ENCODE assay signal across 25 cellular contexts in the genomic region with DNA sequence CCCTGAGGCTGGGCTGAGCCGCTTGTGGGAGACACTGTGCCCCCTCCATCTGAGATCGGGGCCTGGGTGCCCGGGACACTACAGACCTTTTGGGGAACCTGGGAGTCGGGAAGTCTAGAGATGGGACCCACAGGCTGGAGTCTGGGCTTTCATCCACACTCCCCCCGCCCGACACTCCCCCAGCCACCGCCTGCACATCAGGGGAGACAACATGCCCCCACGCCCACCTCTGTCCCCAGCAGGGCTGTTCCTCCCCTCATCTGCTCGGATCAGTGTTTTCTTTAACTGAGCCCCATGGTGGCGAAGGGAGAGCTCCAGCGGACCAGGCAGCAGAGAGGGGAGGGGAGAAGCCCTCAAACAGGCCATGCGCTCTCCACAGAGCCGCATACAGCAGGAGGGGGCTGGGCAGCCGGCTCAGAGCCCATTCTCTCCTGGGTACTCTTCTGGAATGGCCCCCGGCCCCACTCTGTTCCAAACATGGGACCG.
DNase-seq lines count a peak whose midpoint lies in the region; TF ChIP-seq lines count a peak whose summit lies in the region.
"Had no signal": no experiment of that assay in that cellular context is flagged by ENCODE, and none has a peak within 500 bp of the region (broad histone marks: within the 10 kb centered on the region; RNA-seq: fewer than 3 reads in every experiment).

No MANE protein-coding gene starts in this region.

- no peak overlapping the region for H2AFZ ChIP-seq in smooth muscle cell (ENCODE audit: low read depth)
- H2AFZ ChIP-seq: GM23248 had no signal

- peaks cover 2% of the 10 kb centered on the region for H3K27me3 Mint-ChIP-seq in endodermal cell (ENCODE audit: insufficient read depth)
- H3K27me3 Mint-ChIP-seq in activated naive CD4-positive, alpha-beta T cell treated with anti-CD3 and anti-CD28 coated beads for 36 hours (ENCODE audit: low read depth) = no peaks in the 10 kb centered on the region

- no peak overlapping the region for H3K27ac Mint-ChIP-seq in endodermal cell
- no peak overlapping the region for H3K27ac Mint-ChIP-seq in activated naive CD4-positive, alpha-beta T cell treated with anti-CD3 and anti-CD28 coated beads for 36 hours
- H3K27ac Mint-ChIP-seq: CD4-positive, CD25-positive, alpha-beta regulatory T cell had no signal

- H3K36me3 Mint-ChIP-seq in endodermal cell (ENCODE audit: low read depth) = no peaks in the 10 kb centered on the region
- no peaks in the 10 kb centered on the region for H3K36me3 Mint-ChIP-seq in activated naive CD4-positive, alpha-beta T cell treated with anti-CD3 and anti-CD28 coated beads for 36 hours (ENCODE audit: low read depth)
- H3K36me3 Mint-ChIP-seq: CD4-positive, CD25-positive, alpha-beta regulatory T cell had no signal

- H3K27ac ChIP-seq in endodermal cell (ENCODE audit: low read depth, low read length) (no peak overlapping the region), sigmoid colon (no peak overlapping the region), smooth muscle cell (ENCODE audit: low read depth) (no peak overlapping the region)
- H3K27ac ChIP-seq: BLaER1, GM23248 had no signal

- no peaks in the 10 kb centered on the region for H3K9me3 ChIP-seq in endodermal cell (ENCODE audit: control insufficient read depth, low read length)
- no peaks in the 10 kb centered on the region for H3K9me3 ChIP-seq in sigmoid colon
- no peaks in the 10 kb centered on the region for H3K9me3 ChIP-seq in smooth muscle cell (replicated peaks; ENCODE audit: low read depth)
- H3K9me3 ChIP-seq: BLaER1 had no signal

- H3K4me3 ChIP-seq in H7 (ENCODE audit: insufficient read depth, low read depth, low read length) (no peak overlapping the region), endodermal cell (ENCODE audit: low read length) (no peak overlapping the region), sigmoid colon (no peak overlapping the region), smooth muscle cell (no peak overlapping the region)
- H3K4me3 ChIP-seq: BLaER1, GM12878, GM23248 had no signal

- no peaks in the 10 kb centered on the region for H3K79me2 ChIP-seq in smooth muscle cell (ENCODE audit: low read depth)

- H3K9me3 Mint-ChIP-seq in endodermal cell = no peaks in the 10 kb centered on the region
- no peaks in the 10 kb centered on the region for H3K9me3 Mint-ChIP-seq in activated naive CD4-positive, alpha-beta T cell treated with anti-CD3 and anti-CD28 coated beads for 36 hours

- DNase-seq in H7 (peak; percentile 54), endodermal cell (peak; percentile 49), mesenteric fat pad (ENCODE audit: low spot score) (peak; percentile 75), sigmoid colon (peak; percentile 54), cerebellum (ENCODE audit: low spot score) (no peak), smooth muscle cell (lab: John Stamatoyannopoulos, UW; ENCODE audit: unreplicated experiment) (no peak)
- no peak for DNase-seq in activated naive CD4-positive, alpha-beta T cell treated with anti-CD3 and anti-CD28 coated beads for 36 hours
- DNase-seq: CD4-positive, CD25-positive, alpha-beta regulatory T cell; COR-L47; DMS79; GDM1; KG1; MM.1S; NCI-H1048; NCI-H1417; NCI-H1694; NCI-H2081 treated with DMSO at 0.1 percent for 48 hours; NCI-H2171; NCI-H226; NCI-H510A; NCI-H69; Right ventricle myocardium superior had no signal

- H3K4me1 ChIP-seq in endodermal cell (ENCODE audit: control insufficient read depth, insufficient read depth, low read length) = no peaks in the 10 kb centered on the region
- peaks cover 0 to 10% (median 9%) of the 10 kb centered on the region in 4 donors for H3K4me1 ChIP-seq in sigmoid colon
- no peaks in the 10 kb centered on the region for H3K4me1 ChIP-seq in smooth muscle cell (ENCODE audit: low read depth)

- H3K4me3 Mint-ChIP-seq in endodermal cell = no peak overlapping the region
- H3K4me3 Mint-ChIP-seq in activated naive CD4-positive, alpha-beta T cell treated with anti-CD3 and anti-CD28 coated beads for 36 hours = no peak overlapping the region
- H3K4me3 Mint-ChIP-seq: CD4-positive, CD25-positive, alpha-beta regulatory T cell had no signal

- no peak for TF ChIP-seq POLR2A in sigmoid colon (IDR thresholded peaks at IDR 0.05)

- CTCF ChIA-PET in activated naive CD4-positive, alpha-beta T cell treated with anti-CD3 and anti-CD28 coated beads for 36 hours (lab: Charles Lee) = interaction anchor here (1.7 kb wide), 1 partner anchor 20 kb away, joined by 11 read pairs; no protein-coding TSS in a partner anchor

- TF ChIP-seq CTCF in endodermal cell (conservative IDR thresholded peaks at IDR 0.05) (no peak), sigmoid colon (IDR thresholded peaks at IDR 0.05) (no peak), smooth muscle cell (IDR thresholded peaks at IDR 0.05; ENCODE audit: borderline replicate concordance, insufficient read depth, poor library complexity, severe bottlenecking) (no peak)

- no peaks in the 10 kb centered on the region for H4K20me1 ChIP-seq in smooth muscle cell (ENCODE audit: low read depth)

- H3K36me3 ChIP-seq in H7 (replicated peaks; ENCODE audit: control insufficient read depth, insufficient read depth, low read length) (no peaks in the 10 kb centered on the region), endodermal cell (ENCODE audit: control insufficient read depth, insufficient read depth, low read length) (no peaks in the 10 kb centered on the region), sigmoid colon (no peaks in the 10 kb centered on the region), smooth muscle cell (ENCODE audit: low read depth) (no peaks in the 10 kb centered on the region)
- H3K36me3 ChIP-seq: BLaER1 had no signal

- no peak for TF ChIP-seq EP300 in sigmoid colon (IDR thresholded peaks at IDR 0.05)

- no peaks in the 10 kb centered on the region for H3F3A ChIP-seq in smooth muscle cell (ENCODE audit: low read depth)

- no peak overlapping the region for H3K9ac ChIP-seq in endodermal cell (ENCODE audit: extremely low read depth, low read length, poor library complexity, severe bottlenecking)
- no peak overlapping the region for H3K9ac ChIP-seq in smooth muscle cell (ENCODE audit: low read depth)
- H3K9ac ChIP-seq: BLaER1, GM23248 had no signal

- H3K27me3 ChIP-seq in H7 (ENCODE audit: control insufficient read depth, insufficient read depth, low read length) (no peaks in the 10 kb centered on the region), endodermal cell (ENCODE audit: control insufficient read depth, insufficient read depth, low read length, poor library complexity, severe bottlenecking) (no peaks in the 10 kb centered on the region), sigmoid colon (peaks cover 0 to 12% (median 0%) of the 10 kb centered on the region in 3 donors), smooth muscle cell (ENCODE audit: low read depth) (no peaks in the 10 kb centered on the region)
- H3K27me3 ChIP-seq: BLaER1 had no signal

- H3K4me2 ChIP-seq in smooth muscle cell = no peak overlapping the region
- H3K4me2 ChIP-seq: BLaER1 had no signal

- peaks cover 9% of the 10 kb centered on the region for H3K4me1 Mint-ChIP-seq in endodermal cell
- no peaks in the 10 kb centered on the region for H3K4me1 Mint-ChIP-seq in activated naive CD4-positive, alpha-beta T cell treated with anti-CD3 and anti-CD28 coated beads for 36 hours (ENCODE audit: low read depth)
- H3K4me1 Mint-ChIP-seq: CD4-positive, CD25-positive, alpha-beta regulatory T cell had no signal

- WGBS in endodermal cell (ENCODE audit: insufficient coverage in 1 of 2, insufficient read length in 1 of 2), 2 experiments = 53 to 69% methylated on average over 6 to 15 of the region's 16 CpGs
- 73 to 84% methylated on average over 16 of the region's 16 CpGs for WGBS in sigmoid colon, 2 donors
- WGBS in smooth muscle cell (ENCODE audit: low lambda C conversion rate) = 60% methylated on average over 14 of the region's 16 CpGs

- intact Hi-C loops in sigmoid colon (cut with DNase I) = no loop called here
- intact Hi-C loops in activated naive CD4-positive, alpha-beta T cell treated with anti-CD3 and anti-CD28 coated beads for 36 hours (cut with micrococcal nuclease) = loop anchor here (10.0 kb wide), 1 partner anchor 449 kb away; a partner anchor contains a TSS

Comparison
In these comparisons a context has a peak if more than half of its experiments do, and no peak if none do; other contexts are left out.
1. DNase-seq: peak in H7 (single experiment), endodermal cell (single experiment), mesenteric fat pad (single experiment) and sigmoid colon (single experiment); none in cerebellum (single experiment), smooth muscle cell (single experiment) and activated naive CD4-positive, alpha-beta T cell treated with anti-CD3 and anti-CD28 coated beads for 36 hours (single experiment).